In genomic region chr10:70233939-70234300, GRCh38 we compare ENCODE assay signal across 8 cellular contexts. TPM values are rescaled to one million over a fixed set of nuclear protein-coding genes. Genes with fewer than 3 reads are reported as not detected.
DNase-seq lines count a peak whose midpoint lies in the region; ATAC-seq and TF ChIP-seq lines count a peak whose summit lies in the region.

No MANE protein-coding gene starts in this region.

- H3K27ac ChIP-seq in heart left ventricle (peak overlapping the region in 10 of 12 donors; percentile 58 to 89 (median 80)), ascending aorta (peak overlapping the region; percentile 44 to 72), lower lobe of right lung (peak overlapping the region; percentile 85), upper lobe of left lung (peak overlapping the region; percentile 82 to 94 (median 90))

- H3K4me3 ChIP-seq in heart left ventricle (peak overlapping the region in 11 of 12 donors; percentile 65 to 94 (median 81)), ascending aorta (peak overlapping the region; percentile 84 to 95), lower lobe of right lung (peak overlapping the region; percentile 79), upper lobe of left lung (peak overlapping the region in 3 of 4 donors; percentile 59 to 99 (median 94))

- TF ChIP-seq EP300 in upper lobe of left lung (IDR thresholded peaks at IDR 0.05): no peak

- TF ChIP-seq POLR2A in heart left ventricle (IDR thresholded peaks at IDR 0.05) (no peak), upper lobe of left lung (IDR thresholded peaks at IDR 0.05) (no peak)

- H3K9me3 ChIP-seq in heart left ventricle: no peaks in the 10 kb centered on the region
- H3K9me3 ChIP-seq in ascending aorta: no peaks in the 10 kb centered on the region
- no peaks in the 10 kb centered on the region for H3K9me3 ChIP-seq in lower lobe of right lung
- no peaks in the 10 kb centered on the region for H3K9me3 ChIP-seq in upper lobe of left lung

- whole genome bisulfite sequencing in heart left ventricle, 4 donors: 27 to 38% (median 33%) methylated on average over 8 of the region's 8 CpGs
- WGBS in upper lobe of left lung, 2 donors: 16 to 20% methylated on average over 7 to 8 of the region's 8 CpGs

- no peak for TF ChIP-seq CTCF in heart left ventricle (IDR thresholded peaks at IDR 0.05)
- TF ChIP-seq CTCF in ascending aorta (IDR thresholded peaks at IDR 0.05): no peak
- peak; percentile 2 for TF ChIP-seq CTCF in lower lobe of right lung (IDR thresholded peaks at IDR 0.05)
- TF ChIP-seq CTCF in upper lobe of left lung (IDR thresholded peaks at IDR 0.05): peak in 1 of 6 experiments; percentile 1

- H3K27me3 ChIP-seq in heart left ventricle: no peaks in the 10 kb centered on the region
- H3K27me3 ChIP-seq in ascending aorta: no peaks in the 10 kb centered on the region
- no peaks in the 10 kb centered on the region for H3K27me3 ChIP-seq in lower lobe of right lung (ENCODE audit: low read depth)
- no peaks in the 10 kb centered on the region for H3K27me3 ChIP-seq in upper lobe of left lung

- H3K36me3 ChIP-seq in heart left ventricle (peaks cover 0 to 15% (median 12%) of the 10 kb centered on the region in 9 donors), ascending aorta (no peaks in the 10 kb centered on the region), lower lobe of right lung (peaks cover 10% of the 10 kb centered on the region), upper lobe of left lung (peaks cover 0 to 10% (median 5%) of the 10 kb centered on the region in 4 donors)

- ATAC-seq in heart left ventricle: no peak
- no peak for ATAC-seq in left ventricle myocardium superior
- no peak for ATAC-seq in lower lobe of right lung
- no peak for ATAC-seq in upper lobe of left lung (ENCODE audit: low FRiP score in 2 of 2)

- H3K4me1 ChIP-seq in heart left ventricle: peaks cover 0 to 39% (median 11%) of the 10 kb centered on the region in 12 donors
- peaks cover 0 to 8% of the 10 kb centered on the region in 2 donors for H3K4me1 ChIP-seq in ascending aorta
- H3K4me1 ChIP-seq in lower lobe of right lung: peaks cover 32% of the 10 kb centered on the region
- H3K4me1 ChIP-seq in upper lobe of left lung: peaks cover 14 to 46% (median 32%) of the 10 kb centered on the region in 4 donors

- intact Hi-C loops in heart left ventricle (cut with DNase I): loop anchor here in 2 of 10 donors (2.0 to 5.0 kb wide), 2 partner anchors 63 to 128 kb away; no protein-coding TSS in a partner anchor
- intact Hi-C loops in left ventricle myocardium superior (cut with micrococcal nuclease): no loop called here
- intact Hi-C loops in ascending aorta (cut with DNase I): loop anchor here (1.0 to 5.0 kb wide), 7 partner anchors 13 to 170 kb away; partner anchors contain the start of genes EIF4EBP2, LRRC20, SAR1A and TYSND1
- intact Hi-C loops in lower lobe of right lung (cut with DNase I): no loop called here

- DNase-seq in heart left ventricle: no peak
- no peak for DNase-seq in left ventricle myocardium superior
- no peak for DNase-seq in ascending aorta (ENCODE audit: low spot score in 2 of 2)
- no peak for DNase-seq in lower lobe of right lung
- DNase-seq in upper lobe of left lung: no peak
- no peak for DNase-seq in A172 (ENCODE audit: low spot score)
- DNase-seq in hypothalamus (lab: John Stamatoyannopoulos, UW): no peak
- no peak for DNase-seq in islet precursor cell

RNA-seq across cellular contexts. Expression of gene PPA1, which starts 0.7 kb away (rescaled TPM):
- 100 to 1,000 TPM in 3 of 9 donors, 10 to 100 TPM in 6; 61.1 to 151 (median 81.0) TPM for total RNA-seq in heart left ventricle
- polyA plus RNA-seq in heart left ventricle: 100 to 1,000 TPM in 1 of 2 donors, 10 to 100 TPM in 1; 89.5 to 143 TPM
- 106 TPM for total RNA-seq in left ventricle myocardium superior
- 66.4 TPM for total RNA-seq in ascending aorta
- 163 TPM for total RNA-seq in lower lobe of right lung
- 100 to 1,000 TPM in 5 of 6 donors, 10 to 100 TPM in 1; 46.1 to 205 (median 154) TPM for total RNA-seq in upper lobe of left lung
- total RNA-seq in A172 (2014; rRNA removed; shearing (Covaris generic)): 184 and 272 TPM in 2 replicates

RNA-seq across cellular contexts. Expression of gene NPFFR1, which starts 49.9 kb away (rescaled TPM):
- total RNA-seq in heart left ventricle: under 1 TPM in 1 of 9 donors, not detected in 8; 0.52 TPM
- polyA plus RNA-seq in heart left ventricle: not detected
- 0.02 TPM for total RNA-seq in left ventricle myocardium superior
- not detected for total RNA-seq in ascending aorta
- 1.0 TPM for total RNA-seq in lower lobe of right lung
- total RNA-seq in upper lobe of left lung: 1 to 10 TPM in 1 of 6 donors, under 1 TPM in 5; 0.15 to 1.0 (median 0.29) TPM
- total RNA-seq in A172 (2014; rRNA removed; shearing (Covaris generic)): 0.02 TPM in 1 of 2 replicates, not detected in the other
